Comparison of ENCODE assay signal across 8 cellular contexts in the genomic region with DNA sequence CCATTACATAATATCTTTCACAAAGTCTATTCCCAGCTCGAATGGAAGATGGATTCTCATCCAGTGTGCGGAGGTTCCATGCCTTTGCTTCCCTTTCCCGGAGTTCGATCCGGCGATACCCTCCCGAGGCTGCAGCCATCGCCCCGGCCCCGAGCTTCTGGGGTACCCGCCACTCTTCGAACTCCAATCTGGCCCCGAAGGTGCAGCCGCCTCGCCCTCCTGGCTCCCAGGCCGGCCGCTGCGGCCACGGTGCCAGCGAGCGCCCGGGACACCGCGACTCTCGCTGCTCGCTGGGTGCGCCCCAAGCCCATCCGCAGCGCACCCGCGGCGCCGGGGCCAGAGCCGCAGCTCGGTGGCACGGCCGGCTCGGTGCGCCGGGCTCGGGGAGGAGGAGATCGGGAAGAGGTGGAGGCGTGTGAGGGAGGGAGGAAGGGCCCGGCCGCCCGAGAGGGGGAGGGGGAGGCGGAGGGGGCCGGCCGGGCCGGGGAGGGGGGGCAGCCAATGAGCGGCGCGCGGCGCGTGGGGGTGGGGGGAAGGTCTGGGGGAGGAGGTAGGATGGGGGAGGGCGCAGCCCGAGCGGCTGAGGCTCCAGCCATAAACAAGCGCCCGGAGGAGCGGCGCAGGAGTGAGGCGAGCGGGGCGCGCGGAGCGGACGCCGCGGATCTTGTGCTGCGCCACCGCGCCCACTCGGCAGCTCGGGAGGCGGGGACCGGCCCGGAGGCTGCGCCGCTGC. TPM values are rescaled to one million over a fixed set of nuclear protein-coding genes. Genes with fewer than 3 reads are reported as not detected.
A peak's percentile ranks its signal among the peaks of the same experiment; 100 is the strongest.
DNase-seq lines count a peak whose midpoint lies in the region; ATAC-seq, FAIRE-seq and TF ChIP-seq lines count a peak whose summit lies in the region.

Gene CRIM1 (plus strand): TSS at position 622 of the 733 bp plus-strand sequence. CDS start 515 bp downstream, outside the sequence.

- H3K36me3 ChIP-seq in BJ (ENCODE audit: control insufficient read depth, insufficient read depth, low read length) (no peaks in the 10 kb centered on the region), adipocyte (ENCODE audit: control insufficient read depth, insufficient read depth, low read length, severe bottlenecking) (no peaks in the 10 kb centered on the region), osteoblast (ENCODE audit: insufficient read depth, low read length) (peaks cover 15% of the 10 kb centered on the region), upper lobe of right lung (no peaks in the 10 kb centered on the region)

- ATAC-seq in HG03354 (IDR thresholded peaks at IDR 0.05; ENCODE audit: poor library complexity, severe bottlenecking, unreplicated experiment), result peak; percentile 50
- peak; percentile 90 for ATAC-seq in Right ventricle myocardium inferior
- peak; percentile 89 for ATAC-seq in upper lobe of right lung

- no peak for TF ChIP-seq CTCF in BJ (IDR thresholded peaks at IDR 0.05; ENCODE audit: insufficient read depth, low read depth, low read length)
- TF ChIP-seq CTCF in osteoblast (IDR thresholded peaks at IDR 0.05; ENCODE audit: extremely low read depth, low read depth, low read length), result no peak
- no peak for TF ChIP-seq CTCF in upper lobe of right lung (IDR thresholded peaks at IDR 0.05)

- DNase-seq in BJ (ENCODE audit: low read depth) (no peak), GM19239 (ENCODE audit: insufficient read length, low spot score) (peak; percentile 45), SK-MEL-5 (ENCODE audit: low read depth, low spot score) (peak; percentile 58), adipocyte (ENCODE audit: low read depth) (peak; percentile 94), Right ventricle myocardium inferior (ENCODE audit: missing footprints) (peak; percentile 92), osteoblast (ENCODE audit: insufficient read length, low spot score, missing footprints) (peak; percentile 97), upper lobe of right lung (peak; percentile 95)

- H3K27ac ChIP-seq in osteoblast (ENCODE audit: low read depth, low read length) (peak within 1 kb of the TSS; percentile 94), upper lobe of right lung (peak within 1 kb of the TSS; percentile 79)

- no peaks in the 10 kb centered on the region for H3K27me3 ChIP-seq in BJ (ENCODE audit: control insufficient read depth, insufficient read depth, low read length)
- H3K27me3 ChIP-seq in adipocyte (replicated peaks; ENCODE audit: control insufficient read depth, insufficient read depth, low read length), result no peaks in the 10 kb centered on the region
- no peaks in the 10 kb centered on the region for H3K27me3 ChIP-seq in osteoblast (ENCODE audit: insufficient read depth, low read length)
- no peaks in the 10 kb centered on the region for H3K27me3 ChIP-seq in upper lobe of right lung

- H3K9ac ChIP-seq in adipocyte (ENCODE audit: low read length), result peak within 1 kb of the TSS; percentile 97

- peaks cover 39% of the 10 kb centered on the region for H4K20me1 ChIP-seq in osteoblast (ENCODE audit: insufficient read depth, low read length)

- POLR2A ChIA-PET in BJ (lab: Charles Lee), result interaction anchor here (0.6 to 1.0 kb wide), 4 partner anchors 78 to 151 kb away, joined by 3 to 9 read pairs (median 6); no protein-coding TSS in a partner anchor

- CTCF ChIA-PET in BJ (lab: Yijun Ruan, JAX), result interaction anchor here (1.0 to 3.6 kb wide), 3 partner anchors 133 to 310 kb away, joined by 4 to 23 read pairs (median 6); no protein-coding TSS in a partner anchor

- peak within 1 kb of the TSS; percentile 97 for H3K4me3 ChIP-seq in BJ (ENCODE audit: low read depth, low read length)
- peak within 1 kb of the TSS; percentile 96 for H3K4me3 ChIP-seq in adipocyte (ENCODE audit: low read length)
- peak within 1 kb of the TSS; percentile 96 for H3K4me3 ChIP-seq in osteoblast (ENCODE audit: insufficient read depth, low read length)
- H3K4me3 ChIP-seq in upper lobe of right lung, result peak within 1 kb of the TSS; percentile 87

- FAIRE-seq in GM19239 (lab: Jason Lieb, UNC), result no peak

- H3K4me2 ChIP-seq in osteoblast (ENCODE audit: insufficient read depth, low read length), result peak within 1 kb of the TSS; percentile 90

- H3K9me3 ChIP-seq in adipocyte (ENCODE audit: control insufficient read depth, low read length) (no peaks in the 10 kb centered on the region), osteoblast (ENCODE audit: low read depth, low read length) (no peaks in the 10 kb centered on the region), upper lobe of right lung (no peaks in the 10 kb centered on the region)

- peaks cover 70% of the 10 kb centered on the region for H3K79me2 ChIP-seq in osteoblast (ENCODE audit: insufficient read depth, low read length)

- in situ Hi-C loops in SK-MEL-5 (cut with HindIII; ENCODE audit: low pct_unique_long_range_greater_than_20kb, low sequenced_read_pairs), result no loop called here

- intact Hi-C loops in Right ventricle myocardium inferior (cut with DNase I) (loop anchor here (1.0 to 5.0 kb wide), 2 partner anchors 102 to 152 kb away; no protein-coding TSS in a partner anchor), upper lobe of right lung (cut with DNase I) (loop anchor here (5.0 to 10.0 kb wide), 2 partner anchors 97 to 149 kb away; no protein-coding TSS in a partner anchor)

- H3K4me1 ChIP-seq in adipocyte (ENCODE audit: control insufficient read depth, insufficient read depth, low read length) (peaks cover 45% of the 10 kb centered on the region), osteoblast (ENCODE audit: insufficient read depth, low read length) (peaks cover 53% of the 10 kb centered on the region), upper lobe of right lung (peaks cover 43% of the 10 kb centered on the region)

- H2AFZ ChIP-seq in osteoblast (ENCODE audit: low read length), result peak within 1 kb of the TSS; percentile 75

RNA-seq across cellular contexts. Expression of gene CRIM1, which starts in this region (rescaled TPM):
- polyA plus RNA-seq in BJ (2011; rRNA removed), result 427 and 729 TPM in 2 replicates
- polyA minus RNA-seq in BJ (2011; rRNA and poly(A)+ RNA removed), result 1,519 and 2,068 TPM in 2 replicates
- 0.90 and 1.0 TPM in 2 replicates for total RNA-seq in SK-MEL-5 (2014; rRNA removed; shearing (Covaris generic))
- 2.7 and 7.4 TPM in 2 replicates for polyA plus RNA-seq in SK-MEL-5 (2015; cell fraction: cytosol; rRNA removed)
- polyA plus RNA-seq in SK-MEL-5 (2015; cell fraction: nucleus; rRNA removed), result 1.5 and 2.4 TPM in 2 replicates
- 21.7 TPM for total RNA-seq in Right ventricle myocardium inferior
- total RNA-seq in osteoblast, result 321 and 362 TPM in 2 replicates
- 158 TPM for total RNA-seq in upper lobe of right lung

Comparison
In these comparisons a context has a peak if more than half of its experiments do, and no peak if none do; other contexts are left out.
1. RNA of gene CRIM1 (total RNA-seq): 321 to 362 TPM in osteoblast, 158 TPM in upper lobe of right lung (single experiment) and 21.7 TPM in Right ventricle myocardium inferior (single experiment); 0.90 to 1.0 TPM in SK-MEL-5; every median in the first group is over 10 times any median in the second.
2. Peak in every context shown above with its lines, with median percentiles within 50 percentile points of each other: H3K4me3 ChIP-seq and ATAC-seq.